In the genomic region with DNA sequence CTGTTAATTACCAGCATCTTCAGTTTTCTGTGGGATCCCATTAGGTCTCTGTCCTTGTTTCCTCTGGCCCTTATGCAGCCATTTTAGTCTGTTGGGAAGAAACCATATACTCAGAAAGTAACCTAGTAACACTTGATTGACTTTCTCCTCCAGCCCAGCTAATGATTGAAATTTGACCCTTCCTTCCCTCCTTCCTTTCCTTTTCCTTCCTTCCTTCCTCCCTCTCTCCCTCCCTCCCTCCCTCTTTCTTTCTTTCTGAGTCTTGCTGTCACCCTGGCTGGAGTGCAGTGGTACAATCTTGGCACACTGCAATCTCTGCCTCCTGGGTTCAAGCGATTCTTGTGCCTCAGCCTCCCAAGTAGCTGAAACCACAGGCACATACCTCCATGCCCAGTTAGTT, we compare ENCODE assay signal across 23 cellular contexts.
A peak's percentile ranks its signal among the peaks of the same experiment; 100 is the strongest.
DNase-seq lines count a peak whose midpoint lies in the region; ATAC-seq and TF ChIP-seq lines count a peak whose summit lies in the region.
"Had no signal": no experiment of that assay in that cellular context is flagged by ENCODE, and none has a peak within 500 bp of the region (broad histone marks: within the 10 kb centered on the region; RNA-seq: fewer than 3 reads in every experiment).

No MANE protein-coding gene starts in this region.

- H3K27ac Mint-ChIP-seq in memory B cell = peak overlapping the region; percentile 42
- H3K27ac Mint-ChIP-seq: CD4-positive, alpha-beta memory T cell; CD4-positive, CD25-positive, alpha-beta regulatory T cell had no signal

- DNase-seq in memory B cell (ENCODE audit: low spot score in 2 of 2) = no peak
- no peak for DNase-seq in inferior parietal cortex (ENCODE audit: extremely low spot score)
- DNase-seq in HK-2 (ENCODE audit: unreplicated experiment) = no peak
- DNase-seq in SKM-1 (lab: John Stamatoyannopoulos, UW; ENCODE audit: unreplicated experiment) = no peak
- DNase-seq: 8988T; ACHN; BE2C; C1 segment of cervical spinal cord; CD4-positive, alpha-beta memory T cell; CD4-positive, CD25-positive, alpha-beta regulatory T cell; CD8-positive, alpha-beta memory T cell; COR-L47; DMS 273 treated with DMSO at 0.1 percent for 48 hours; DMS153; DMS53; DMS79; DND-41; EL; GDM1 had no signal

- H3K27me3 Mint-ChIP-seq in memory B cell = no peaks in the 10 kb centered on the region
- H3K27me3 Mint-ChIP-seq: CD4-positive, alpha-beta memory T cell; CD4-positive, CD25-positive, alpha-beta regulatory T cell; CD8-positive, alpha-beta memory T cell had no signal

- H3K4me1 Mint-ChIP-seq in memory B cell = no peaks in the 10 kb centered on the region
- H3K4me1 Mint-ChIP-seq: CD14-positive monocyte had no signal

- CTCF ChIA-PET in HEK293 (lab: Yijun Ruan, JAX) = no interaction called here

- ATAC-seq in memory B cell (ENCODE audit: low read depth) = no peak
- ATAC-seq: GM12878 had no signal

- no peaks in the 10 kb centered on the region for H3K4me1 ChIP-seq in HEK293 (ENCODE audit: control insufficient read depth, insufficient read depth, low read length)
- H3K4me1 ChIP-seq: BE2C, BLaER1 had no signal

- no peaks in the 10 kb centered on the region for H3K36me3 ChIP-seq in HEK293 (ENCODE audit: control insufficient read depth in 2 of 2, insufficient read depth in 1 of 2, low read length in 2 of 2)
- H3K36me3 ChIP-seq: BE2C, BLaER1 had no signal

- H3K27ac ChIP-seq in HEK293 (ENCODE audit: extremely low read depth, low read depth, low read length) = no peak overlapping the region
- H3K27ac ChIP-seq: BLaER1 had no signal

- H3K4me3 Mint-ChIP-seq in memory B cell = no peak overlapping the region
- H3K4me3 Mint-ChIP-seq: CD14-positive monocyte; CD4-positive, alpha-beta memory T cell; CD4-positive, CD25-positive, alpha-beta regulatory T cell had no signal

- no peaks in the 10 kb centered on the region for H3K9me3 Mint-ChIP-seq in memory B cell
- H3K9me3 Mint-ChIP-seq: CD14-positive monocyte; CD8-positive, alpha-beta memory T cell had no signal

- POLR2A ChIA-PET in HEK293 (lab: Yijun Ruan, JAX) = no interaction called here

- no peaks in the 10 kb centered on the region for H3K9me3 ChIP-seq in HEK293 (ENCODE audit: control insufficient read depth, insufficient read depth, low read depth, low read length)
- H3K9me3 ChIP-seq: BE2C had no signal

- no peak overlapping the region for H3K4me3 ChIP-seq in HEK293 (ENCODE audit: low read depth, low read length)
- H3K4me3 ChIP-seq: BLaER1, GM12878 had no signal

- no peak for TF ChIP-seq CTCF in HEK293 (tag by site-specific recombination; IDR thresholded peaks at IDR 0.05)

- peaks cover 13% of the 10 kb centered on the region for H3K36me3 Mint-ChIP-seq in memory B cell
- H3K36me3 Mint-ChIP-seq: CD4-positive, alpha-beta memory T cell had no signal

TF ChIP-seq in HEK293, 187 proteins besides CTCF, POLR2A, EP300 and RAD21:
- TF ChIP-seq PRDM10 (tag by site-specific recombination; IDR thresholded peaks at IDR 0.05) (peak; percentile 53; the same call in 1 of the 2 replicates), WT1 (tag by site-specific recombination; IDR thresholded peaks at IDR 0.05) (no peak)
TF ChIP-seq in HEK293: peak in this region for 1.
